Comparison of ENCODE assay signal across 11 cellular contexts in genomic region chr2:201358684-201359083, GRCh38. TPM values are rescaled to one million over a fixed set of nuclear protein-coding genes. Genes with fewer than 3 reads are reported as not detected.
DNase-seq lines count a peak whose midpoint lies in the region; ATAC-seq, FAIRE-seq and TF ChIP-seq lines count a peak whose summit lies in the region.
"Had no signal": no experiment of that assay in that cellular context is flagged by ENCODE, and none has a peak within 500 bp of the region (broad histone marks: within the 10 kb centered on the region; RNA-seq: fewer than 3 reads in every experiment).

No MANE protein-coding gene starts in this region.

- no peak for TF ChIP-seq CTCF in natural killer cell (IDR thresholded peaks at IDR 0.05)
- TF ChIP-seq CTCF in RWPE1 (conservative IDR thresholded peaks at IDR 0.05; ENCODE audit: low read depth), result no peak
- TF ChIP-seq CTCF in bronchial epithelial cell (IDR thresholded peaks at IDR 0.05; ENCODE audit: insufficient read depth, low read length, severe bottlenecking), result no peak

- CTCF ChIA-PET in RWPE1 (lab: Yijun Ruan, JAX), result no interaction called here

- H3K27me3 ChIP-seq in bronchial epithelial cell (ENCODE audit: control insufficient read depth, insufficient read depth, low read length), result no peaks in the 10 kb centered on the region
- H3K27me3 ChIP-seq: neural progenitor cell had no signal

- no peaks in the 10 kb centered on the region for H3K27me3 Mint-ChIP-seq in natural killer cell treated with Interleukin-12 subunit alpha and Interleukin-12 subunit beta and Interleukin-15 and Interleukin-18, amount 100 ng/mL, for 72 hours
- no peaks in the 10 kb centered on the region for H3K27me3 Mint-ChIP-seq in natural killer cell (ENCODE audit: low read depth in 2 of 2)
- H3K27me3 Mint-ChIP-seq: dendritic cell treated with granulocyte-macrophage colony-stimulating factor and Interleukin-4, amounts not matched to agents 40 ng/mL and 50 ng/mL, for 4 days had no signal

- no peak overlapping the region for H3K4me3 Mint-ChIP-seq in natural killer cell treated with Interleukin-12 subunit alpha and Interleukin-12 subunit beta and Interleukin-15 and Interleukin-18, amount 100 ng/mL, for 72 hours
- no peak overlapping the region for H3K4me3 Mint-ChIP-seq in natural killer cell
- H3K4me3 Mint-ChIP-seq: dendritic cell treated with granulocyte-macrophage colony-stimulating factor and Interleukin-4, amounts not matched to agents 40 ng/mL and 50 ng/mL, for 4 days; neural progenitor cell had no signal

- no peak overlapping the region for H3K27ac Mint-ChIP-seq in natural killer cell treated with Interleukin-12 subunit alpha and Interleukin-12 subunit beta and Interleukin-15 and Interleukin-18, amount 100 ng/mL, for 72 hours
- no peak overlapping the region for H3K27ac Mint-ChIP-seq in natural killer cell
- H3K27ac Mint-ChIP-seq: dendritic cell treated with granulocyte-macrophage colony-stimulating factor and Interleukin-4, amounts not matched to agents 40 ng/mL and 50 ng/mL, for 4 days; neural progenitor cell had no signal

- no peak for FAIRE-seq in bronchial epithelial cell (lab: Jason Lieb, UNC)

- H3K4me3 ChIP-seq in bronchial epithelial cell (ENCODE audit: low read depth, low read length), result no peak overlapping the region
- H3K4me3 ChIP-seq: neural progenitor cell had no signal

- H3K36me3 ChIP-seq in bronchial epithelial cell (ENCODE audit: control insufficient read depth, insufficient read depth, low read length), result peaks cover 3% of the 10 kb centered on the region
- H3K36me3 ChIP-seq: neural progenitor cell had no signal

- POLR2A ChIA-PET in RWPE1 (lab: Yijun Ruan, JAX; ENCODE audit: low non-redundant PET), result no interaction called here

- ATAC-seq in natural killer cell treated with Interleukin-12 subunit alpha and Interleukin-12 subunit beta and Interleukin-15 and Interleukin-18, amount 100 ng/mL, for 72 hours, result peak; percentile 45 to 80
- ATAC-seq in natural killer cell (no peak), HG03139 (IDR thresholded peaks at IDR 0.05; ENCODE audit: unreplicated experiment) (no peak), GM21786 (IDR thresholded peaks at IDR 0.05; ENCODE audit: unreplicated experiment) (no peak)

- H3K4me1 Mint-ChIP-seq in natural killer cell treated with Interleukin-12 subunit alpha and Interleukin-12 subunit beta and Interleukin-15 and Interleukin-18, amount 100 ng/mL, for 72 hours (ENCODE audit: low read depth in 2 of 2), result peaks cover 3 to 7% of the 10 kb centered on the region in 2 donors
- no peaks in the 10 kb centered on the region for H3K4me1 Mint-ChIP-seq in natural killer cell

- no peak for DNase-seq in natural killer cell treated with Interleukin-12 subunit alpha and Interleukin-12 subunit beta and Interleukin-15 and Interleukin-18, amount 100 ng/mL, for 72 hours (ENCODE audit: low spot score)
- DNase-seq in natural killer cell (no peak), RWPE1 (ENCODE audit: low spot score) (peak; percentile 77), bronchial epithelial cell (ENCODE audit: low read depth) (peak; percentile 92), NOMO-1 (lab: John Stamatoyannopoulos, UW; ENCODE audit: unreplicated experiment in 2 of 2) (no peak)
- DNase-seq in stimulated activated CD8-positive, alpha-beta memory T cell treated with anti-CD3 and anti-CD28 coated beads, Interleukin-4, amount 100 ng/mL, for 48 hours, result peak; percentile 55

- peak overlapping the region; percentile 17; the same call in 1 of the 2 replicates for H3K27ac ChIP-seq in RWPE1
- H3K27ac ChIP-seq: C4-2B, neural progenitor cell had no signal

- intact Hi-C loops in natural killer cell (cut with micrococcal nuclease), result no loop called here

- peaks cover 8% of the 10 kb centered on the region for H3K36me3 Mint-ChIP-seq in natural killer cell treated with Interleukin-12 subunit alpha and Interleukin-12 subunit beta and Interleukin-15 and Interleukin-18, amount 100 ng/mL, for 72 hours
- H3K36me3 Mint-ChIP-seq in natural killer cell, result no peaks in the 10 kb centered on the region

- H3K9me3 Mint-ChIP-seq in natural killer cell treated with Interleukin-12 subunit alpha and Interleukin-12 subunit beta and Interleukin-15 and Interleukin-18, amount 100 ng/mL, for 72 hours, result peaks cover 3% of the 10 kb centered on the region
- no peaks in the 10 kb centered on the region for H3K9me3 Mint-ChIP-seq in natural killer cell
- H3K9me3 Mint-ChIP-seq: dendritic cell treated with granulocyte-macrophage colony-stimulating factor and Interleukin-4, amounts not matched to agents 40 ng/mL and 50 ng/mL, for 4 days had no signal

RNA-seq across cellular contexts. Expression of gene FLACC1, which starts 1.5 kb away (rescaled TPM):
- 1 to 10 TPM; 3.4 to 4.0 TPM for total RNA-seq in natural killer cell treated with Interleukin-12 subunit alpha and Interleukin-12 subunit beta and Interleukin-15 and Interleukin-18, amount 100 ng/mL, for 72 hours
- total RNA-seq in natural killer cell, result 1 to 10 TPM; 5.2 to 7.0 (median 6.8) TPM
- total RNA-seq in bronchial epithelial cell, result 0.13 and 0.26 TPM in 2 replicates

Comparison
In these comparisons a context has a peak if more than half of its experiments do, and no peak if none do; other contexts are left out.
1. ATAC-seq: peak in natural killer cell treated with Interleukin-12 subunit alpha and Interleukin-12 subunit beta and Interleukin-15 and Interleukin-18, amount 100 ng/mL, for 72 hours (2 of 2); none in natural killer cell (0 of 3), HG03139 (single experiment) and GM21786 (single experiment).
2. DNase-seq: peak in RWPE1 (single experiment), bronchial epithelial cell (single experiment) and stimulated activated CD8-positive, alpha-beta memory T cell treated with anti-CD3 and anti-CD28 coated beads, Interleukin-4, amount 100 ng/mL, for 48 hours (single experiment); none in natural killer cell treated with Interleukin-12 subunit alpha and Interleukin-12 subunit beta and Interleukin-15 and Interleukin-18, amount 100 ng/mL, for 72 hours (single experiment), natural killer cell (single experiment) and NOMO-1 (0 of 2).